Comparison of ENCODE assay signal across 11 cellular contexts in the genomic region with DNA sequence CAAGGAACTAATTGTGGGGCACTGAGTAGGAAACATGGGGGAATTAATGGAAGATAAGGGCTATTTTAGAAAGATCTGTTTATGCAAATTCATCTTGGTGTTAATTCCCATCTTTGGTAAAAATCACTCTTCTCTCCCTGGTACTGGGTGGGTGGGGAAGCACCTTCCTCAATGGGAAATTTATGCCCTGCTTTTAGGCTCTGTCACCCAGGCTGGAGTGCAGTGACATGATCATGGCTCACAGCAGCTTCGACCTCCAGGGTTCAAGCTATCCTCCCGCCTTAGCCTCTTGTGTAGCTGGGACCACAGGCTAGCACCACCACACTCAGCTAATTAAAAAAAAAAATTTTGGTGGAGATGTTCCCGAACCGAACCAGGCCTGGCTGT. TPM values are rescaled to one million over a fixed set of nuclear protein-coding genes. Genes with fewer than 3 reads are reported as not detected.
DNase-seq lines count a peak whose midpoint lies in the region; ATAC-seq, FAIRE-seq and TF ChIP-seq lines count a peak whose summit lies in the region.
"Had no signal": no experiment of that assay in that cellular context is flagged by ENCODE, and none has a peak within 500 bp of the region (broad histone marks: within the 10 kb centered on the region; RNA-seq: fewer than 3 reads in every experiment).

No MANE protein-coding gene starts in this region.

- no peak for TF ChIP-seq CTCF in CD4-positive, alpha-beta T cell (IDR thresholded peaks at IDR 0.05)
- no peak for TF ChIP-seq CTCF in gastrocnemius medialis (IDR thresholded peaks at IDR 0.05 in 4 of 5, conservative IDR thresholded peaks at IDR 0.05 in 1 of 5)

- DNase-seq in CD4-positive, alpha-beta T cell = no peak
- peak; percentile 33 to 35 for DNase-seq in activated CD4-positive, alpha-beta T cell treated with anti-CD3 and anti-CD28 coated beads, Interleukin-2, amount 50 U/mL, for 4 hours
- DNase-seq in naive thymus-derived CD4-positive, alpha-beta T cell = peak in 2 of 9 donors; percentile 2 to 4
- DNase-seq in DMS79 treated with DMSO at 0.1 percent for 48 hours (lab: John Stamatoyannopoulos, UW) = no peak
- DNase-seq in RCC 7860 (ENCODE audit: low spot score) = no peak
- DNase-seq in NCI-H82 (lab: John Stamatoyannopoulos, UW) = no peak
- no peak for DNase-seq in gastrocnemius medialis
- DNase-seq: NCI-H1417, NCI-H524 treated with DMSO at 0.1 percent for 48 hours had no signal

- CTCF ChIA-PET in CD4-positive, alpha-beta T cell (lab: Charles Lee) = no interaction called here
- CTCF ChIA-PET in naive thymus-derived CD4-positive, alpha-beta T cell (lab: Charles Lee) = interaction anchor here (1.1 kb wide), 1 partner anchor 31 kb away, joined by 3 read pairs; no protein-coding TSS in a partner anchor

- peak overlapping the region; percentile 85 for H3K4me3 Mint-ChIP-seq in CD4-positive, alpha-beta T cell
- peak overlapping the region; percentile 79 to 94 (median 90) for H3K4me3 Mint-ChIP-seq in naive thymus-derived CD4-positive, alpha-beta T cell

- peak overlapping the region; percentile 51 for H3K27ac ChIP-seq in CD4-positive, alpha-beta T cell (ENCODE audit: low read depth, low read length)
- H3K27ac ChIP-seq in naive thymus-derived CD4-positive, alpha-beta T cell (ENCODE audit: low read depth, low read length) = peak overlapping the region; percentile 62
- H3K27ac ChIP-seq in gastrocnemius medialis = no peak overlapping the region

- intact Hi-C loops in CD4-positive, alpha-beta T cell (cut with DNase I, micrococcal nuclease) = loop anchor here in 1 of 2 experiments (5.0 kb wide), 2 partner anchors 33 to 37 kb away; no protein-coding TSS in a partner anchor
- intact Hi-C loops in naive thymus-derived CD4-positive, alpha-beta T cell (cut with micrococcal nuclease) = loop anchor here in 1 of 2 donors (2.0 kb wide), 2 partner anchors 30 to 32 kb away; a partner anchor contains a TSS
- intact Hi-C loops in gastrocnemius medialis (cut with DNase I; ENCODE audit: low total_unique reads) = no loop called here

- H3K36me3 ChIP-seq in naive thymus-derived CD4-positive, alpha-beta T cell (ENCODE audit: control insufficient read depth in 2 of 3, insufficient read depth in 3 of 3, low read length in 3 of 3) = no peaks in the 10 kb centered on the region
- H3K36me3 ChIP-seq in gastrocnemius medialis = no peaks in the 10 kb centered on the region

- no peak for FAIRE-seq in RCC 7860 (lab: Jason Lieb, UNC)
- FAIRE-seq: HepG2 had no signal

- in situ Hi-C loops in gastrocnemius medialis (cut with MboI; ENCODE audit: low sequenced_read_pairs in 4 of 4) = loop anchor here in 1 of 4 donors (25.0 kb wide), 1 partner anchor 108 kb away; no protein-coding TSS in a partner anchor

- H3K4me1 ChIP-seq in naive thymus-derived CD4-positive, alpha-beta T cell (ENCODE audit: control insufficient read depth in 2 of 2, insufficient read depth in 2 of 2, low read length in 2 of 2) = peaks cover 30 to 44% of the 10 kb centered on the region in 2 donors
- no peaks in the 10 kb centered on the region for H3K4me1 ChIP-seq in gastrocnemius medialis

- peak overlapping the region; percentile 26 for H3K4me3 ChIP-seq in naive thymus-derived CD4-positive, alpha-beta T cell (ENCODE audit: low read length)
- no peak overlapping the region for H3K4me3 ChIP-seq in gastrocnemius medialis

- POLR2A ChIA-PET in CD4-positive, alpha-beta T cell (lab: Charles Lee) = interaction anchor here (0.9 to 1.6 kb wide), 9 partner anchors 22 to 200 kb away, joined by 3 to 23 read pairs (median 5); a partner anchor contains a TSS
- POLR2A ChIA-PET in naive thymus-derived CD4-positive, alpha-beta T cell (lab: Charles Lee) = interaction anchor here (0.7 to 1.7 kb wide), 8 partner anchors 30 to 271 kb away, joined by 3 to 19 read pairs (median 6); a partner anchor contains a TSS

- H3K9me3 Mint-ChIP-seq in CD4-positive, alpha-beta T cell = peaks cover 8% of the 10 kb centered on the region
- peaks cover 4 to 34% (median 10%) of the 10 kb centered on the region in 11 donors for H3K9me3 Mint-ChIP-seq in naive thymus-derived CD4-positive, alpha-beta T cell

- peaks cover 51% of the 10 kb centered on the region for H3K4me1 Mint-ChIP-seq in CD4-positive, alpha-beta T cell (ENCODE audit: low read depth)
- H3K4me1 Mint-ChIP-seq in naive thymus-derived CD4-positive, alpha-beta T cell = peaks cover 29 to 61% (median 50%) of the 10 kb centered on the region in 7 donors

- H3K27me3 Mint-ChIP-seq in CD4-positive, alpha-beta T cell = no peaks in the 10 kb centered on the region
- no peaks in the 10 kb centered on the region for H3K27me3 Mint-ChIP-seq in naive thymus-derived CD4-positive, alpha-beta T cell

- TF ChIP-seq POLR2A in gastrocnemius medialis (IDR thresholded peaks at IDR 0.05) = no peak

- no peaks in the 10 kb centered on the region for H3K9me3 ChIP-seq in CD4-positive, alpha-beta T cell (ENCODE audit: control insufficient read depth, low read length)
- no peaks in the 10 kb centered on the region for H3K9me3 ChIP-seq in naive thymus-derived CD4-positive, alpha-beta T cell (ENCODE audit: control insufficient read depth in 2 of 3, low read length in 3 of 3)
- H3K9me3 ChIP-seq in gastrocnemius medialis = no peaks in the 10 kb centered on the region

- H3K27ac Mint-ChIP-seq in CD4-positive, alpha-beta T cell = peak overlapping the region; percentile 95
- peak overlapping the region; percentile 94 to 100 (median 97) for H3K27ac Mint-ChIP-seq in naive thymus-derived CD4-positive, alpha-beta T cell

- peaks cover 23% of the 10 kb centered on the region for H3K36me3 Mint-ChIP-seq in CD4-positive, alpha-beta T cell (ENCODE audit: low read depth)
- H3K36me3 Mint-ChIP-seq in naive thymus-derived CD4-positive, alpha-beta T cell = peaks cover 0 to 55% (median 8%) of the 10 kb centered on the region in 5 donors

- peak; percentile 18 for ATAC-seq in CD4-positive, alpha-beta T cell (ENCODE audit: poor library complexity)
- peak; percentile 22 for ATAC-seq in GM21529 (IDR thresholded peaks at IDR 0.05; ENCODE audit: unreplicated experiment)
- ATAC-seq in naive thymus-derived CD4-positive, alpha-beta T cell = no peak
- ATAC-seq in gastrocnemius medialis = no peak
- ATAC-seq: HepG2 had no signal

- no peaks in the 10 kb centered on the region for H3K27me3 ChIP-seq in CD4-positive, alpha-beta T cell (ENCODE audit: control insufficient read depth, insufficient read depth, low read length)
- no peaks in the 10 kb centered on the region for H3K27me3 ChIP-seq in naive thymus-derived CD4-positive, alpha-beta T cell (ENCODE audit: control insufficient read depth in 2 of 2, insufficient read depth in 2 of 2, low read length in 2 of 2)
- peaks cover 0 to 3% (median 0%) of the 10 kb centered on the region in 3 donors for H3K27me3 ChIP-seq in gastrocnemius medialis

RNA-seq across cellular contexts. Expression of a gene that starts 30.1 kb away (rescaled TPM):
- total RNA-seq in CD4-positive, alpha-beta T cell = 100 to 1,000 TPM; 113 to 124 TPM
- 100 to 1,000 TPM; 141 to 490 (median 161) TPM for total RNA-seq in naive thymus-derived CD4-positive, alpha-beta T cell
- polyA plus RNA-seq in naive thymus-derived CD4-positive, alpha-beta T cell = 100 to 1,000 TPM; 168 to 239 TPM
- total RNA-seq in gastrocnemius medialis = 10 to 100 TPM; 16.0 to 31.7 (median 17.7) TPM

Comparison
In these comparisons a context has a peak if more than half of its experiments do, and no peak if none do; other contexts are left out.
1. ATAC-seq: peak in CD4-positive, alpha-beta T cell (single experiment) and GM21529 (single experiment); none in naive thymus-derived CD4-positive, alpha-beta T cell (single experiment) and gastrocnemius medialis (0 of 2).
2. DNase-seq: peak in activated CD4-positive, alpha-beta T cell treated with anti-CD3 and anti-CD28 coated beads, Interleukin-2, amount 50 U/mL, for 4 hours (2 of 2); none in CD4-positive, alpha-beta T cell (0 of 10), DMS79 treated with DMSO at 0.1 percent for 48 hours (single experiment), RCC 7860 (single experiment), NCI-H82 (single experiment) and gastrocnemius medialis (0 of 2).
3. H3K27ac ChIP-seq: peak in CD4-positive, alpha-beta T cell (single experiment) and naive thymus-derived CD4-positive, alpha-beta T cell (single experiment); none in gastrocnemius medialis (0 of 4).